In the genomic region with DNA sequence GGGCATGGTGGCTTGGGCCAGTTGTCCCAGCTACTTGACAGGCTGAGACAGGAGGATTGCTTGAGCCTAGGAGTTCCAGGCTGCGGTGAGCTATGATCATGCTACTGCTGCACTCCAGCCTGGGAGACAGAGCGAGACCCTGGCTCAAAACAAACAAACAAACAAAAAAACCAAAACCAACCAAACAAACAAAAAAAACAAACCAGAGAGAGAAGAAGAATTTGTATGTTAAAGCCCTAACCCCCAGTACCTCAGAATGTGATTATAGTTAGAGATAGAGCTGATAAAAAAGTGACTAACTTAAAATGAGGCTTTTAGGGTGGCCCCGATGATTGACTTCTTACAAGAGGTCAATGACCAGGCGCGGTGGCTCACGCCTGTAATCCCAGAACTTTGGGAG, we compare ENCODE assay signal across 12 cellular contexts. TPM values are rescaled to one million over a fixed set of nuclear protein-coding genes. Genes with fewer than 3 reads are reported as not detected.
A peak's percentile ranks its signal among the peaks of the same experiment; 100 is the strongest.
DNase-seq lines count a peak whose midpoint lies in the region; ATAC-seq and TF ChIP-seq lines count a peak whose summit lies in the region.
"Had no signal": no experiment of that assay in that cellular context is flagged by ENCODE, and none has a peak within 500 bp of the region (broad histone marks: within the 10 kb centered on the region; RNA-seq: fewer than 3 reads in every experiment).

No MANE protein-coding gene starts in this region.

- peak overlapping the region; percentile 79 for H3K4me3 Mint-ChIP-seq in activated naive CD4-positive, alpha-beta T cell treated with anti-CD3 and anti-CD28 coated beads, Interleukin-2, amount 50 U/mL, for 24 hours
- H3K4me3 Mint-ChIP-seq in glutamatergic neuron (ENCODE audit: unreplicated experiment): peak overlapping the region; percentile 80
- peak overlapping the region; percentile 84 to 85 for H3K4me3 Mint-ChIP-seq in stimulated activated naive B cell treated with anti-CD40 and anti-IgM and Interleukin-4, amounts not matched to agents 10 μg/mL and 1 μg/mL and 100 μg/mL, for 72 hours

- no peak for DNase-seq in activated naive CD4-positive, alpha-beta T cell treated with anti-CD3 and anti-CD28 coated beads, Interleukin-2, amount 50 U/mL, for 72 hours (ENCODE audit: low spot score in 2 of 2)
- no peak for DNase-seq in glutamatergic neuron
- DNase-seq in stimulated activated naive B cell treated with anti-CD40 and anti-IgM and Interleukin-4, amounts not matched to agents 10 μg/mL and 1 μg/mL and 100 μg/mL, for 72 hours: no peak
- no peak for DNase-seq in brain microvascular endothelial cell
- DNase-seq: NCI-H1092; stimulated activated CD4-positive, alpha-beta T cell treated with anti-CD3 and anti-CD28 coated beads, Interleukin-15, amount 100 ng/mL, for 24 hours had no signal

- H3K4me3 ChIP-seq in brain microvascular endothelial cell (ENCODE audit: low read depth, low read length): no peak overlapping the region

- H3K27ac ChIP-seq in VCaP (peak overlapping the region; percentile 43; the same call in 1 of the 2 replicates), brain microvascular endothelial cell (no peak overlapping the region)
- H3K27ac ChIP-seq: SJSA1 had no signal

- H3K4me1 Mint-ChIP-seq in activated naive CD4-positive, alpha-beta T cell treated with anti-CD3 and anti-CD28 coated beads, Interleukin-2, amount 50 U/mL, for 24 hours: peaks cover 11% of the 10 kb centered on the region
- H3K4me1 Mint-ChIP-seq in glutamatergic neuron (ENCODE audit: low read depth, unreplicated experiment): no peaks in the 10 kb centered on the region
- H3K4me1 Mint-ChIP-seq in stimulated activated naive B cell treated with anti-CD40 and anti-IgM and Interleukin-4, amounts not matched to agents 10 μg/mL and 1 μg/mL and 100 μg/mL, for 72 hours: peaks cover 10 to 33% of the 10 kb centered on the region in 2 donors

- ATAC-seq in activated naive CD4-positive, alpha-beta T cell treated with anti-CD3 and anti-CD28 coated beads, Interleukin-2, amount 50 U/mL, for 72 hours: no peak
- no peak for ATAC-seq in stimulated activated naive B cell treated with anti-CD40 and anti-IgM and Interleukin-4, amounts not matched to agents 10 μg/mL and 1 μg/mL and 100 μg/mL, for 72 hours (replicated peaks)
- ATAC-seq in GM21447 (IDR thresholded peaks at IDR 0.05; ENCODE audit: unreplicated experiment) (no peak), HG02938 (IDR thresholded peaks at IDR 0.05; ENCODE audit: unreplicated experiment) (no peak)

- H3K36me3 ChIP-seq in brain microvascular endothelial cell (replicated peaks): no peaks in the 10 kb centered on the region
- H3K36me3 ChIP-seq: prostate gland, SJSA1 had no signal

- H3K27me3 Mint-ChIP-seq in activated naive CD4-positive, alpha-beta T cell treated with anti-CD3 and anti-CD28 coated beads, Interleukin-2, amount 50 U/mL, for 24 hours: peaks cover 24% of the 10 kb centered on the region
- H3K27me3 Mint-ChIP-seq in glutamatergic neuron (ENCODE audit: unreplicated experiment): peaks cover 19% of the 10 kb centered on the region
- H3K27me3 Mint-ChIP-seq in stimulated activated naive B cell treated with anti-CD40 and anti-IgM and Interleukin-4, amounts not matched to agents 10 μg/mL and 1 μg/mL and 100 μg/mL, for 72 hours: peaks cover 45 to 72% of the 10 kb centered on the region in 2 donors

- peaks cover 11% of the 10 kb centered on the region for H3K27me3 ChIP-seq in brain microvascular endothelial cell (replicated peaks)

- in situ Hi-C loops in brain microvascular endothelial cell (cut with HindIII; ENCODE audit: low pct_ligation_motif_present, low sequenced_read_pairs): no loop called here

- H3K27ac Mint-ChIP-seq in activated naive CD4-positive, alpha-beta T cell treated with anti-CD3 and anti-CD28 coated beads, Interleukin-2, amount 50 U/mL, for 24 hours: peak overlapping the region; percentile 77
- no peak overlapping the region for H3K27ac Mint-ChIP-seq in activated naive CD4-positive, alpha-beta T cell treated with anti-CD3 and anti-CD28 coated beads, Interleukin-2, amount 50 U/mL, for 72 hours
- H3K27ac Mint-ChIP-seq in glutamatergic neuron (ENCODE audit: unreplicated experiment): no peak overlapping the region
- H3K27ac Mint-ChIP-seq in stimulated activated naive B cell treated with anti-CD40 and anti-IgM and Interleukin-4, amounts not matched to agents 10 μg/mL and 1 μg/mL and 100 μg/mL, for 72 hours: no peak overlapping the region

- H3K9me3 Mint-ChIP-seq in activated naive CD4-positive, alpha-beta T cell treated with anti-CD3 and anti-CD28 coated beads, Interleukin-2, amount 50 U/mL, for 24 hours: no peaks in the 10 kb centered on the region
- no peaks in the 10 kb centered on the region for H3K9me3 Mint-ChIP-seq in activated naive CD4-positive, alpha-beta T cell treated with anti-CD3 and anti-CD28 coated beads, Interleukin-2, amount 50 U/mL, for 72 hours
- H3K9me3 Mint-ChIP-seq in glutamatergic neuron (ENCODE audit: unreplicated experiment): peaks cover 10% of the 10 kb centered on the region
- no peaks in the 10 kb centered on the region for H3K9me3 Mint-ChIP-seq in stimulated activated naive B cell treated with anti-CD40 and anti-IgM and Interleukin-4, amounts not matched to agents 10 μg/mL and 1 μg/mL and 100 μg/mL, for 72 hours

- no peaks in the 10 kb centered on the region for H3K36me3 Mint-ChIP-seq in activated naive CD4-positive, alpha-beta T cell treated with anti-CD3 and anti-CD28 coated beads, Interleukin-2, amount 50 U/mL, for 24 hours
- H3K36me3 Mint-ChIP-seq in activated naive CD4-positive, alpha-beta T cell treated with anti-CD3 and anti-CD28 coated beads, Interleukin-2, amount 50 U/mL, for 72 hours: no peaks in the 10 kb centered on the region
- H3K36me3 Mint-ChIP-seq in glutamatergic neuron (ENCODE audit: unreplicated experiment): peaks cover 6% of the 10 kb centered on the region
- H3K36me3 Mint-ChIP-seq in stimulated activated naive B cell treated with anti-CD40 and anti-IgM and Interleukin-4, amounts not matched to agents 10 μg/mL and 1 μg/mL and 100 μg/mL, for 72 hours: peaks cover 0 to 4% of the 10 kb centered on the region in 2 donors

- no peak for TF ChIP-seq CTCF in VCaP (conservative IDR thresholded peaks at IDR 0.05)
- TF ChIP-seq CTCF in glutamatergic neuron (IDR thresholded peaks at IDR 0.05; ENCODE audit: partially characterized antibody, unreplicated experiment): no peak
- no peak for TF ChIP-seq CTCF in brain microvascular endothelial cell (IDR thresholded peaks at IDR 0.05; ENCODE audit: low read depth, low read length, missing control alignments)

RNA-seq across cellular contexts. Expression of a gene that starts 1.7 kb away (rescaled TPM):
- total RNA-seq in activated naive CD4-positive, alpha-beta T cell treated with anti-CD3 and anti-CD28 coated beads, Interleukin-2, amount 50 U/mL, for 72 hours: 1 to 10 TPM; 1.8 to 2.0 TPM
- not detected for total RNA-seq in glutamatergic neuron (ENCODE audit: unreplicated experiment)

RNA-seq across cellular contexts. Expression of a gene that starts 8.0 kb away (rescaled TPM):
- 1 to 10 TPM in 1 of 2 donors, not detected in 1; 2.9 TPM for total RNA-seq in activated naive CD4-positive, alpha-beta T cell treated with anti-CD3 and anti-CD28 coated beads, Interleukin-2, amount 50 U/mL, for 72 hours
- not detected for total RNA-seq in glutamatergic neuron (ENCODE audit: unreplicated experiment)
- total RNA-seq: SJSA1 had no signal

RNA-seq across cellular contexts. Expression of a gene that starts 20.7 kb away (rescaled TPM):
- 1,000 to 10,000 TPM; 2,042 to 3,291 TPM for total RNA-seq in activated naive CD4-positive, alpha-beta T cell treated with anti-CD3 and anti-CD28 coated beads, Interleukin-2, amount 50 U/mL, for 72 hours
- total RNA-seq in glutamatergic neuron (ENCODE audit: unreplicated experiment): 1.3 TPM

RNA-seq across cellular contexts. Expression of a gene that starts 20.9 kb away (rescaled TPM):
- total RNA-seq in activated naive CD4-positive, alpha-beta T cell treated with anti-CD3 and anti-CD28 coated beads, Interleukin-2, amount 50 U/mL, for 72 hours: 10 to 100 TPM; 35.3 to 65.2 TPM
- total RNA-seq in glutamatergic neuron (ENCODE audit: unreplicated experiment): 30.2 TPM

RNA-seq across cellular contexts. Expression of a gene that starts 21.0 kb away (rescaled TPM):
- total RNA-seq in activated naive CD4-positive, alpha-beta T cell treated with anti-CD3 and anti-CD28 coated beads, Interleukin-2, amount 50 U/mL, for 72 hours: 10 to 100 TPM; 40.9 to 47.3 TPM
- total RNA-seq in glutamatergic neuron (ENCODE audit: unreplicated experiment): 117 TPM

Comparison
In these comparisons a context has a peak if more than half of its experiments do, and no peak if none do; other contexts are left out.
1. RNA of a gene that starts 20.7 kb away (total RNA-seq): 2,042 to 3,291 TPM in activated naive CD4-positive, alpha-beta T cell treated with anti-CD3 and anti-CD28 coated beads, Interleukin-2, amount 50 U/mL, for 72 hours; 1.3 TPM in glutamatergic neuron (single experiment); every median in the first group is over 100 times any median in the second.
2. Peak in every context shown above with its lines, with median percentiles within 50 percentile points of each other: H3K4me3 Mint-ChIP-seq.